Comparison of ENCODE assay signal across 8 cellular contexts in genomic region chr9:85792057-85792456, GRCh38. TPM values are rescaled to one million over a fixed set of nuclear protein-coding genes. Genes with fewer than 3 reads are reported as not detected.
A peak's percentile ranks its signal among the peaks of the same experiment; 100 is the strongest.
DNase-seq lines count a peak whose midpoint lies in the region; FAIRE-seq and TF ChIP-seq lines count a peak whose summit lies in the region.
"Not testable (repeated sequence)": the region's sequence is repeated elsewhere in the genome, so short reads cannot be mapped to it uniquely, and the experiment has no call there.

No MANE protein-coding gene starts in this region.

- not testable (repeated sequence) for H2AFZ ChIP-seq in SK-N-SH (ENCODE audit: low read depth); mammary epithelial cell (ENCODE audit: low read depth, low read length)

- H3K27me3 Mint-ChIP-seq in endodermal cell (ENCODE audit: insufficient read depth); mesothelial cell of epicardium (ENCODE audit: low read depth): not testable (repeated sequence)

- CTCF ChIA-PET in SK-N-SH (lab: Yijun Ruan, JAX) = interaction anchor here (0.6 kb wide), 1 partner anchor 608 kb away, joined by 3 read pairs; no protein-coding TSS in a partner anchor
- CTCF ChIA-PET in mammary epithelial cell (lab: Charles Lee; ENCODE audit: low non-redundant PET) = interaction anchor here (0.7 kb wide), 1 partner anchor 495 kb away, joined by 3 read pairs; no protein-coding TSS in a partner anchor

- dilution Hi-C loops in mammary epithelial cell (cut with HindIII; ENCODE audit: low sequenced_read_pairs) = not testable (repeated sequence)

- not testable (repeated sequence) for TF ChIP-seq EP300 in SK-N-SH (IDR thresholded peaks at IDR 0.05; ENCODE audit: borderline replicate concordance in 1 of 2, low read depth in 1 of 2, low read length in 1 of 2)

- not testable (repeated sequence) for H3K4me2 ChIP-seq in SK-N-SH; mammary epithelial cell (ENCODE audit: insufficient read depth, low read depth, low read length)

- in situ Hi-C loops in mammary epithelial cell (cut with MboI; ENCODE audit: low sequenced_read_pairs in 2 of 2) = loop anchor here in 1 of 2 donors (25.0 kb wide), 1 partner anchor 105 kb away; no protein-coding TSS in a partner anchor

- H3K9ac ChIP-seq in SK-N-SH; mammary epithelial cell (ENCODE audit: insufficient read depth, low read length); endodermal cell (ENCODE audit: extremely low read depth, low read length, poor library complexity, severe bottlenecking): not testable (repeated sequence)

- peak; percentile 8 for DNase-seq in ELR (ENCODE audit: low read depth)
- peak; percentile 9 for DNase-seq in M059J (ENCODE audit: low read depth)
- not testable (repeated sequence) for DNase-seq in RCC 7860 (ENCODE audit: low spot score); SK-N-SH; mammary epithelial cell; endodermal cell; mesothelial cell of epicardium (ENCODE audit: low spot score in 2 of 2, unreplicated experiment in 2 of 2); retinal pigment epithelial cell (ENCODE audit: low read depth)

- not testable (repeated sequence) for H3K9me3 Mint-ChIP-seq in endodermal cell, mesothelial cell of epicardium

- FAIRE-seq in RCC 7860 (lab: Jason Lieb, UNC) = peak; percentile 12

- not testable (repeated sequence) for H3K4me3 ChIP-seq in SK-N-SH (ENCODE audit: low read depth in 2 of 2, low read length in 1 of 2); mammary epithelial cell (replicated peaks in 1 of 3; ENCODE audit: insufficient read depth in 1 of 3, low read depth in 2 of 3, low read length in 3 of 3); endodermal cell (ENCODE audit: low read length); retinal pigment epithelial cell (ENCODE audit: low read length)

- not testable (repeated sequence) for BruUV-seq in mammary epithelial cell (replicated peaks; lab: Mats Ljungman, UMichigan)

- not testable (repeated sequence) for H3K4me3 Mint-ChIP-seq in endodermal cell, mesothelial cell of epicardium

- H3K9me3 ChIP-seq in SK-N-SH; mammary epithelial cell (replicated peaks; ENCODE audit: insufficient read depth, low read length); endodermal cell (ENCODE audit: control insufficient read depth, low read length): not testable (repeated sequence)

- H3F3A ChIP-seq in SK-N-SH (replicated peaks; ENCODE audit: insufficient read depth) = not testable (repeated sequence)

- H3K9me2 ChIP-seq in SK-N-SH = not testable (repeated sequence)

- H3K79me2 ChIP-seq in SK-N-SH (ENCODE audit: insufficient read depth); mammary epithelial cell (ENCODE audit: insufficient read depth, low read length): not testable (repeated sequence)

- H3K36me3 Mint-ChIP-seq in endodermal cell (ENCODE audit: low read depth); mesothelial cell of epicardium: not testable (repeated sequence)

- H4K20me1 ChIP-seq in SK-N-SH (ENCODE audit: insufficient read depth); mammary epithelial cell (ENCODE audit: insufficient read depth, low read length): not testable (repeated sequence)

- TF ChIP-seq CTCF in SK-N-SH (IDR thresholded peaks at IDR 0.05) (peak; percentile 22; the same call in 1 of the 2 replicates), mammary epithelial cell (conservative IDR thresholded peaks at IDR 0.05 in 1 of 2, IDR thresholded peaks at IDR 0.05 in 1 of 2; ENCODE audit: extremely low read depth in 1 of 2, insufficient read depth in 1 of 2, low read depth in 1 of 2, low read length in 2 of 2) (peak; percentile 11 to 12), endodermal cell (conservative IDR thresholded peaks at IDR 0.05) (peak; percentile 41), mesothelial cell of epicardium (IDR thresholded peaks at IDR 0.05; ENCODE audit: unreplicated experiment) (peak; percentile 43), retinal pigment epithelial cell (conservative IDR thresholded peaks at IDR 0.05; ENCODE audit: low read depth, low read length) (peak; percentile 8)

- 36% methylated on average over 2 of the region's 2 CpGs for WGBS in SK-N-SH (ENCODE audit: low lambda C conversion rate)
- 9% methylated on average over 2 of the region's 2 CpGs for WGBS in mammary epithelial cell (ENCODE audit: low coverage, missing lambda C conversion rate)
- 97% methylated on average over 2 of the region's 2 CpGs; no CpG with 5 or more reads in 1 of the 2 experiments for WGBS in endodermal cell (ENCODE audit: insufficient coverage in 1 of 2, insufficient read length in 1 of 2), 2 experiments

- not testable (repeated sequence) for H3K36me3 ChIP-seq in SK-N-SH (replicated peaks in 1 of 2; ENCODE audit: control insufficient read depth in 1 of 2, insufficient read depth in 2 of 2, low read length in 1 of 2); mammary epithelial cell (ENCODE audit: insufficient read depth, low read length); endodermal cell (ENCODE audit: control insufficient read depth, insufficient read depth, low read length)

- not testable (repeated sequence) for H3K27ac ChIP-seq in SK-N-SH (ENCODE audit: low read depth in 2 of 2, low read length in 1 of 2); mammary epithelial cell (ENCODE audit: insufficient read depth, low read depth, low read length); endodermal cell (ENCODE audit: low read depth, low read length)

- intact Hi-C loops in mammary epithelial cell (cut with micrococcal nuclease) = not testable (repeated sequence)

- not testable (repeated sequence) for H3K4me1 ChIP-seq in SK-N-SH (ENCODE audit: control insufficient read depth in 1 of 2, insufficient read depth in 2 of 2, low read depth in 1 of 2, low read length in 1 of 2); mammary epithelial cell (ENCODE audit: insufficient read depth, low read length); endodermal cell (ENCODE audit: control insufficient read depth, insufficient read depth, low read length)

- TF ChIP-seq RAD21 in SK-N-SH (IDR thresholded peaks at IDR 0.05; ENCODE audit: low read length) = not testable (repeated sequence)

- POLR2A ChIA-PET in SK-N-SH (lab: Yijun Ruan, JAX) = not testable (repeated sequence)

- not testable (repeated sequence) for H3K4me1 Mint-ChIP-seq in endodermal cell
- peaks cover 16% of the 10 kb centered on the region for H3K4me1 Mint-ChIP-seq in mesothelial cell of epicardium

- not testable (repeated sequence) for H3K27ac Mint-ChIP-seq in endodermal cell
- peak overlapping the region; percentile 70 for H3K27ac Mint-ChIP-seq in mesothelial cell of epicardium

- H3K27me3 ChIP-seq in SK-N-SH (ENCODE audit: insufficient read depth); mammary epithelial cell (ENCODE audit: insufficient read depth, low read length); endodermal cell (ENCODE audit: control insufficient read depth, insufficient read depth, low read length, poor library complexity, severe bottlenecking): not testable (repeated sequence)

RNA-seq across cellular contexts. Expression of gene AGTPBP1, which starts 50.3 kb away (rescaled TPM):
- 7.6 and 8.0 TPM in 2 replicates for total RNA-seq in M059J (2014; rRNA removed; shearing (Covaris generic))
- 3.8 and 4.3 TPM in 2 replicates for polyA plus RNA-seq in SK-N-SH (2012; rRNA removed)
- polyA plus RNA-seq in SK-N-SH (2012; cell fraction: cytosol; rRNA removed) = 5.1 and 6.7 TPM in 2 replicates
- polyA plus RNA-seq in SK-N-SH (2012; cell fraction: nucleus; rRNA removed) = 3.8 and 9.4 TPM in 2 replicates
- 10 to 100 TPM; 12.9 to 18.3 TPM for total RNA-seq in mammary epithelial cell
- 6.2 TPM for polyA plus RNA-seq in mammary epithelial cell
- 33.5 TPM for polyA minus RNA-seq in mammary epithelial cell
- 10 to 100 TPM; 45.7 to 54.9 TPM for total RNA-seq in endodermal cell
- polyA plus RNA-seq in endodermal cell (2013, experiment 1 of 2) = 40.6 TPM
- polyA plus RNA-seq in endodermal cell (2013, experiment 2 of 2) = 38.7 TPM
- total RNA-seq in mesothelial cell of epicardium = 26.0 to 27.4 TPM (median 27.0 TPM) in 3 replicates
